Comparison of ENCODE assay signal across 1 cellular context in the genomic region with DNA sequence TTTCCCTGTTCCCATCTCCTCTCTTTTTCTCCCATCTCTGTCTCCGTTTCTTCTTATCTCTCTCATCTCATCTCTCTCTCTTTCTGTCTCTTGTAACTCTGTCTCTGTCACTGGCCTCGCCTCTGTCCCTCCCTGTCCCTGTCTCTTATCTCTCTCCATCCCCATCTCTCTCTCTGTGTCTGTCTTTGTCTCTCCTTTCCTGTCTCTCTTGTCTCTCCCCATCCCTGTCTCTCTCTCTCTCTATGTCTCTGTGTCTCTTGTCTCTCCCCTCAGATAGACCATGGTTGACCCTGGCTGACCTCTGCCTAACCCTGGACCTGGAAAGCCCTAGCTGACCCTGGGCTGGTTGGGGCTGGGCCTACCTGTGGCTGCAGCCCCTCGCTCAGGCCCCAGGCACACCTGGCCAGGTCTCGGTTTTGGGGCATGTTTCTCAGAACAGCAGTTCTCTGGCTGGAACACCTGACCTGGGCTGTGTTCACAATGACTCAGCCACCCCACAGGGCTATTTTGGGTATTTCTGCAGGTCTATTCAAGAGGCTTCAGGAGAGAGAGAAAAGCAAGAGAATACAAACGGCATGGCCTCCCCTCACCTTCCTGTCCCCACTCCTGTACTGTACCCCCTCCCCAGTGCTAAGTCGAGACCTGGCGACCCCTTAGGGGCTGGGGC.
TF ChIP-seq lines count a peak whose summit lies in the region.

No MANE protein-coding gene starts in this region.

TF ChIP-seq in GM12878, 131 proteins besides CTCF, POLR2A, EP300 and RAD21 (continued from another document and continues in another):
- TF ChIP-seq, protein P1, sequence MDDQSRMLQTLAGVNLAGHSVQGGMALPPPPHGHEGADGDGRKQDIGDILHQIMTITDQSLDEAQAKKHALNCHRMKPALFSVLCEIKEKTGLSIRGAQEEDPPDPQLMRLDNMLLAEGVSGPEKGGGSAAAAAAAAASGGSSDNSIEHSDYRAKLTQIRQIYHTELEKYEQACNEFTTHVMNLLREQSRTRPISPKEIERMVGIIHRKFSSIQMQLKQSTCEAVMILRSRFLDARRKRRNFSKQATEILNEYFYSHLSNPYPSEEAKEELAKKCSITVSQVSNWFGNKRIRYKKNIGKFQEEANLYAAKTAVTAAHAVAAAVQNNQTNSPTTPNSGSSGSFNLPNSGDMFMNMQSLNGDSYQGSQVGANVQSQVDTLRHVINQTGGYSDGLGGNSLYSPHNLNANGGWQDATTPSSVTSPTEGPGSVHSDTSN (IDR thresholded peaks at IDR 0.05; ENCODE audit: insufficient replicate concordance, low read depth, low read length): peak; percentile 26
- TF ChIP-seq, protein P2, sequence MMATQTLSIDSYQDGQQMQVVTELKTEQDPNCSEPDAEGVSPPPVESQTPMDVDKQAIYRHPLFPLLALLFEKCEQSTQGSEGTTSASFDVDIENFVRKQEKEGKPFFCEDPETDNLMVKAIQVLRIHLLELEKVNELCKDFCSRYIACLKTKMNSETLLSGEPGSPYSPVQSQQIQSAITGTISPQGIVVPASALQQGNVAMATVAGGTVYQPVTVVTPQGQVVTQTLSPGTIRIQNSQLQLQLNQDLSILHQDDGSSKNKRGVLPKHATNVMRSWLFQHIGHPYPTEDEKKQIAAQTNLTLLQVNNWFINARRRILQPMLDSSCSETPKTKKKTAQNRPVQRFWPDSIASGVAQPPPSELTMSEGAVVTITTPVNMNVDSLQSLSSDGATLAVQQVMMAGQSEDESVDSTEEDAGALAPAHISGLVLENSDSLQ (IDR thresholded peaks at IDR 0.05): peak; percentile 66
- TF ChIP-seq ATF7 (IDR thresholded peaks at IDR 0.05; ENCODE audit: low read depth) (peak; percentile 61; the same call in 1 of the 2 replicates), NRF1 (conservative IDR thresholded peaks at IDR 0.05; ENCODE audit: low read depth, low read length) (no peak), ZNF24 (IDR thresholded peaks at IDR 0.05) (no peak), TCF3 (IDR thresholded peaks at IDR 0.05; ENCODE audit: borderline replicate concordance, insufficient read depth, low read depth, low read length) (peak; percentile 94), KDM1A (IDR thresholded peaks at IDR 0.05; ENCODE audit: borderline replicate concordance) (no peak), CHD4 (IDR thresholded peaks at IDR 0.05) (no peak), BMI1 (IDR thresholded peaks at IDR 0.05; ENCODE audit: borderline replicate concordance) (peak; percentile 59; the same call in 1 of the 2 replicates), SIX5 (IDR thresholded peaks at IDR 0.05; ENCODE audit: low read depth, low read length, severe bottlenecking) (no peak), STAT1 (conservative IDR thresholded peaks at IDR 0.05) (0 out of 2 replicates have a peak, but pooled peaks have one; percentile 36), ZNF274 (IDR thresholded peaks at IDR 0.05; ENCODE audit: insufficient read depth, insufficient read length) (no peak), WRNIP1 (IDR thresholded peaks at IDR 0.05; ENCODE audit: borderline replicate concordance, low read depth, low read length) (no peak), ETV6 (conservative IDR thresholded peaks at IDR 0.05 in 1 of 2, IDR thresholded peaks at IDR 0.05 in 1 of 2; ENCODE audit: borderline replicate concordance in 1 of 2, low read depth in 1 of 2) (no peak; a peak in 1 of 4 replicates), MEF2A (IDR thresholded peaks at IDR 0.05; ENCODE audit: insufficient read depth, low read depth, low read length) (peak; percentile 97), RAD51 (IDR thresholded peaks at IDR 0.05) (peak; percentile 73), NFXL1 (IDR thresholded peaks at IDR 0.05; ENCODE audit: borderline replicate concordance) (no peak), RCOR1 (conservative IDR thresholded peaks at IDR 0.05; ENCODE audit: low read depth, low read length) (no peak), POLR2AphosphoS2 (IDR thresholded peaks at IDR 0.05; ENCODE audit: low read depth, low read length) (no peak; the same call in 1 of the 2 replicates), MTA2 (IDR thresholded peaks at IDR 0.05; ENCODE audit: low read depth) (peak; percentile 64; the same call in 1 of the 2 replicates), POU2F2 (IDR thresholded peaks at IDR 0.05; ENCODE audit: borderline replicate concordance, low read depth, low read length) (peak; percentile 16; the same call in 1 of the 3 replicates), RELA (IDR thresholded peaks at IDR 0.05; ENCODE audit: borderline replicate concordance, partially characterized antibody) (no peak), KAT2A (conservative IDR thresholded peaks at IDR 0.05; ENCODE audit: control insufficient read depth, low read depth, low read length) (no peak), BHLHE40 (IDR thresholded peaks at IDR 0.05; ENCODE audit: borderline replicate concordance in 1 of 2, low read depth in 2 of 2, low read length in 1 of 2) (peak; percentile 72 to 82), GATAD2B (conservative IDR thresholded peaks at IDR 0.05; ENCODE audit: low read depth) (peak; percentile 70; the same call in 1 of the 2 replicates), BCL11A (IDR thresholded peaks at IDR 0.05; ENCODE audit: low read depth, low read length) (peak; percentile 73), TBL1XR1 (IDR thresholded peaks at IDR 0.05; ENCODE audit: low read depth, low read length) (0 out of 2 replicates have a peak, but pooled peaks have one; percentile 23), PAX8 (IDR thresholded peaks at IDR 0.05) (no peak), SREBF2 (IDR thresholded peaks at IDR 0.05; ENCODE audit: low read length) (no peak)
- TF ChIP-seq, protein P3, sequence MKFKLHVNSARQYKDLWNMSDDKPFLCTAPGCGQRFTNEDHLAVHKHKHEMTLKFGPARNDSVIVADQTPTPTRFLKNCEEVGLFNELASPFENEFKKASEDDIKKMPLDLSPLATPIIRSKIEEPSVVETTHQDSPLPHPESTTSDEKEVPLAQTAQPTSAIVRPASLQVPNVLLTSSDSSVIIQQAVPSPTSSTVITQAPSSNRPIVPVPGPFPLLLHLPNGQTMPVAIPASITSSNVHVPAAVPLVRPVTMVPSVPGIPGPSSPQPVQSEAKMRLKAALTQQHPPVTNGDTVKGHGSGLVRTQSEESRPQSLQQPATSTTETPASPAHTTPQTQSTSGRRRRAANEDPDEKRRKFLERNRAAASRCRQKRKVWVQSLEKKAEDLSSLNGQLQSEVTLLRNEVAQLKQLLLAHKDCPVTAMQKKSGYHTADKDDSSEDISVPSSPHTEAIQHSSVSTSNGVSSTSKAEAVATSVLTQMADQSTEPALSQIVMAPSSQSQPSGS (IDR thresholded peaks at IDR 0.05; ENCODE audit: low read length): peak; percentile 92
- TF ChIP-seq, protein P4, sequence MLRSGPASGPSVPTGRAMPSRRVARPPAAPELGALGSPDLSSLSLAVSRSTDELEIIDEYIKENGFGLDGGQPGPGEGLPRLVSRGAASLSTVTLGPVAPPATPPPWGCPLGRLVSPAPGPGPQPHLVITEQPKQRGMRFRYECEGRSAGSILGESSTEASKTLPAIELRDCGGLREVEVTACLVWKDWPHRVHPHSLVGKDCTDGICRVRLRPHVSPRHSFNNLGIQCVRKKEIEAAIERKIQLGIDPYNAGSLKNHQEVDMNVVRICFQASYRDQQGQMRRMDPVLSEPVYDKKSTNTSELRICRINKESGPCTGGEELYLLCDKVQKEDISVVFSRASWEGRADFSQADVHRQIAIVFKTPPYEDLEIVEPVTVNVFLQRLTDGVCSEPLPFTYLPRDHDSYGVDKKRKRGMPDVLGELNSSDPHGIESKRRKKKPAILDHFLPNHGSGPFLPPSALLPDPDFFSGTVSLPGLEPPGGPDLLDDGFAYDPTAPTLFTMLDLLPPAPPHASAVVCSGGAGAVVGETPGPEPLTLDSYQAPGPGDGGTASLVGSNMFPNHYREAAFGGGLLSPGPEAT (IDR thresholded peaks at IDR 0.05; ENCODE audit: low read depth): peak; percentile 78; the same call in 1 of the 2 replicates
- TF ChIP-seq, protein P5, sequence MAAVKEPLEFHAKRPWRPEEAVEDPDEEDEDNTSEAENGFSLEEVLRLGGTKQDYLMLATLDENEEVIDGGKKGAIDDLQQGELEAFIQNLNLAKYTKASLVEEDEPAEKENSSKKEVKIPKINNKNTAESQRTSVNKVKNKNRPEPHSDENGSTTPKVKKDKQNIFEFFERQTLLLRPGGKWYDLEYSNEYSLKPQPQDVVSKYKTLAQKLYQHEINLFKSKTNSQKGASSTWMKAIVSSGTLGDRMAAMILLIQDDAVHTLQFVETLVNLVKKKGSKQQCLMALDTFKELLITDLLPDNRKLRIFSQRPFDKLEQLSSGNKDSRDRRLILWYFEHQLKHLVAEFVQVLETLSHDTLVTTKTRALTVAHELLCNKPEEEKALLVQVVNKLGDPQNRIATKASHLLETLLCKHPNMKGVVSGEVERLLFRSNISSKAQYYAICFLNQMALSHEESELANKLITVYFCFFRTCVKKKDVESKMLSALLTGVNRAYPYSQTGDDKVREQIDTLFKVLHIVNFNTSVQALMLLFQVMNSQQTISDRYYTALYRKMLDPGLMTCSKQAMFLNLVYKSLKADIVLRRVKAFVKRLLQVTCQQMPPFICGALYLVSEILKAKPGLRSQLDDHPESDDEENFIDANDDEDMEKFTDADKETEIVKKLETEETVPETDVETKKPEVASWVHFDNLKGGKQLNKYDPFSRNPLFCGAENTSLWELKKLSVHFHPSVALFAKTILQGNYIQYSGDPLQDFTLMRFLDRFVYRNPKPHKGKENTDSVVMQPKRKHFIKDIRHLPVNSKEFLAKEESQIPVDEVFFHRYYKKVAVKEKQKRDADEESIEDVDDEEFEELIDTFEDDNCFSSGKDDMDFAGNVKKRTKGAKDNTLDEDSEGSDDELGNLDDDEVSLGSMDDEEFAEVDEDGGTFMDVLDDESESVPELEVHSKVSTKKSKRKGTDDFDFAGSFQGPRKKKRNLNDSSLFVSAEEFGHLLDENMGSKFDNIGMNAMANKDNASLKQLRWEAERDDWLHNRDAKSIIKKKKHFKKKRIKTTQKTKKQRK (IDR thresholded peaks at IDR 0.05; ENCODE audit: low read depth, low read length): no peak
- TF ChIP-seq, protein P6, sequence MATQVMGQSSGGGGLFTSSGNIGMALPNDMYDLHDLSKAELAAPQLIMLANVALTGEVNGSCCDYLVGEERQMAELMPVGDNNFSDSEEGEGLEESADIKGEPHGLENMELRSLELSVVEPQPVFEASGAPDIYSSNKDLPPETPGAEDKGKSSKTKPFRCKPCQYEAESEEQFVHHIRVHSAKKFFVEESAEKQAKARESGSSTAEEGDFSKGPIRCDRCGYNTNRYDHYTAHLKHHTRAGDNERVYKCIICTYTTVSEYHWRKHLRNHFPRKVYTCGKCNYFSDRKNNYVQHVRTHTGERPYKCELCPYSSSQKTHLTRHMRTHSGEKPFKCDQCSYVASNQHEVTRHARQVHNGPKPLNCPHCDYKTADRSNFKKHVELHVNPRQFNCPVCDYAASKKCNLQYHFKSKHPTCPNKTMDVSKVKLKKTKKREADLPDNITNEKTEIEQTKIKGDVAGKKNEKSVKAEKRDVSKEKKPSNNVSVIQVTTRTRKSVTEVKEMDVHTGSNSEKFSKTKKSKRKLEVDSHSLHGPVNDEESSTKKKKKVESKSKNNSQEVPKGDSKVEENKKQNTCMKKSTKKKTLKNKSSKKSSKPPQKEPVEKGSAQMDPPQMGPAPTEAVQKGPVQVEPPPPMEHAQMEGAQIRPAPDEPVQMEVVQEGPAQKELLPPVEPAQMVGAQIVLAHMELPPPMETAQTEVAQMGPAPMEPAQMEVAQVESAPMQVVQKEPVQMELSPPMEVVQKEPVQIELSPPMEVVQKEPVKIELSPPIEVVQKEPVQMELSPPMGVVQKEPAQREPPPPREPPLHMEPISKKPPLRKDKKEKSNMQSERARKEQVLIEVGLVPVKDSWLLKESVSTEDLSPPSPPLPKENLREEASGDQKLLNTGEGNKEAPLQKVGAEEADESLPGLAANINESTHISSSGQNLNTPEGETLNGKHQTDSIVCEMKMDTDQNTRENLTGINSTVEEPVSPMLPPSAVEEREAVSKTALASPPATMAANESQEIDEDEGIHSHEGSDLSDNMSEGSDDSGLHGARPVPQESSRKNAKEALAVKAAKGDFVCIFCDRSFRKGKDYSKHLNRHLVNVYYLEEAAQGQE (IDR thresholded peaks at IDR 0.05; ENCODE audit: low read depth, low read length): no peak
- TF ChIP-seq, protein P7, sequence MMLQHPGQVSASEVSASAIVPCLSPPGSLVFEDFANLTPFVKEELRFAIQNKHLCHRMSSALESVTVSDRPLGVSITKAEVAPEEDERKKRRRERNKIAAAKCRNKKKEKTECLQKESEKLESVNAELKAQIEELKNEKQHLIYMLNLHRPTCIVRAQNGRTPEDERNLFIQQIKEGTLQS (IDR thresholded peaks at IDR 0.05; ENCODE audit: borderline replicate concordance, extremely low read depth, low read depth, low read length): no peak
- TF ChIP-seq, protein P8, sequence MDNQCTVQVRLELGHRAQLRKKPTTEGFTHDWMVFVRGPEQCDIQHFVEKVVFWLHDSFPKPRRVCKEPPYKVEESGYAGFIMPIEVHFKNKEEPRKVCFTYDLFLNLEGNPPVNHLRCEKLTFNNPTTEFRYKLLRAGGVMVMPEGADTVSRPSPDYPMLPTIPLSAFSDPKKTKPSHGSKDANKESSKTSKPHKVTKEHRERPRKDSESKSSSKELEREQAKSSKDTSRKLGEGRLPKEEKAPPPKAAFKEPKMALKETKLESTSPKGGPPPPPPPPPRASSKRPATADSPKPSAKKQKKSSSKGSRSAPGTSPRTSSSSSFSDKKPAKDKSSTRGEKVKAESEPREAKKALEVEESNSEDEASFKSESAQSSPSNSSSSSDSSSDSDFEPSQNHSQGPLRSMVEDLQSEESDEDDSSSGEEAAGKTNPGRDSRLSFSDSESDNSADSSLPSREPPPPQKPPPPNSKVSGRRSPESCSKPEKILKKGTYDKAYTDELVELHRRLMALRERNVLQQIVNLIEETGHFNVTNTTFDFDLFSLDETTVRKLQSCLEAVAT (IDR thresholded peaks at IDR 0.05): peak; percentile 99
- TF ChIP-seq, protein P9, sequence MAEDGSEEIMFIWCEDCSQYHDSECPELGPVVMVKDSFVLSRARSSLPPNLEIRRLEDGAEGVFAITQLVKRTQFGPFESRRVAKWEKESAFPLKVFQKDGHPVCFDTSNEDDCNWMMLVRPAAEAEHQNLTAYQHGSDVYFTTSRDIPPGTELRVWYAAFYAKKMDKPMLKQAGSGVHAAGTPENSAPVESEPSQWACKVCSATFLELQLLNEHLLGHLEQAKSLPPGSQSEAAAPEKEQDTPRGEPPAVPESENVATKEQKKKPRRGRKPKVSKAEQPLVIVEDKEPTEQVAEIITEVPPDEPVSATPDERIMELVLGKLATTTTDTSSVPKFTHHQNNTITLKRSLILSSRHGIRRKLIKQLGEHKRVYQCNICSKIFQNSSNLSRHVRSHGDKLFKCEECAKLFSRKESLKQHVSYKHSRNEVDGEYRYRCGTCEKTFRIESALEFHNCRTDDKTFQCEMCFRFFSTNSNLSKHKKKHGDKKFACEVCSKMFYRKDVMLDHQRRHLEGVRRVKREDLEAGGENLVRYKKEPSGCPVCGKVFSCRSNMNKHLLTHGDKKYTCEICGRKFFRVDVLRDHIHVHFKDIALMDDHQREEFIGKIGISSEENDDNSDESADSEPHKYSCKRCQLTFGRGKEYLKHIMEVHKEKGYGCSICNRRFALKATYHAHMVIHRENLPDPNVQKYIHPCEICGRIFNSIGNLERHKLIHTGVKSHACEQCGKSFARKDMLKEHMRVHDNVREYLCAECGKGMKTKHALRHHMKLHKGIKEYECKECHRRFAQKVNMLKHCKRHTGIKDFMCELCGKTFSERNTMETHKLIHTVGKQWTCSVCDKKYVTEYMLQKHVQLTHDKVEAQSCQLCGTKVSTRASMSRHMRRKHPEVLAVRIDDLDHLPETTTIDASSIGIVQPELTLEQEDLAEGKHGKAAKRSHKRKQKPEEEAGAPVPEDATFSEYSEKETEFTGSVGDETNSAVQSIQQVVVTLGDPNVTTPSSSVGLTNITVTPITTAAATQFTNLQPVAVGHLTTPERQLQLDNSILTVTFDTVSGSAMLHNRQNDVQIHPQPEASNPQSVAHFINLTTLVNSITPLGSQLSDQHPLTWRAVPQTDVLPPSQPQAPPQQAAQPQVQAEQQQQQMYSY (CRISPR knock-in tag; IDR thresholded peaks at IDR 0.05): no peak
